In genomic region chr14:64318695-64319094, GRCh38 we compare ENCODE assay signal across 12 cellular contexts. TPM values are rescaled to one million over a fixed set of nuclear protein-coding genes. Genes with fewer than 3 reads are reported as not detected.
DNase-seq lines count a peak whose midpoint lies in the region; ATAC-seq, FAIRE-seq and TF ChIP-seq lines count a peak whose summit lies in the region.
"Not testable (repeated sequence)": the region's sequence is repeated elsewhere in the genome, so short reads cannot be mapped to it uniquely, and the experiment has no call there.
"Had no signal": no experiment of that assay in that cellular context is flagged by ENCODE, and none has a peak within 500 bp of the region (broad histone marks: within the 10 kb centered on the region; RNA-seq: fewer than 3 reads in every experiment).

No MANE protein-coding gene starts in this region.

- not testable (repeated sequence) for H3K79me2 ChIP-seq in HCT116 (ENCODE audit: insufficient read depth, low read length); HepG2 (ENCODE audit: insufficient read depth, low read length)

- intact Hi-C loops in HCT116 (cut with micrococcal nuclease); HepG2 (cut with micrococcal nuclease; ENCODE audit: unreplicated experiment): not testable (repeated sequence)

- H3K4me3 Mint-ChIP-seq in WTC11: not testable (repeated sequence)

- H3K4me1 Mint-ChIP-seq in WTC11: not testable (repeated sequence)

- not testable (repeated sequence) for H3K79me1 ChIP-seq in neuronal stem cell (ENCODE audit: low read depth, low read length)

- H3K9ac ChIP-seq in HCT116 (ENCODE audit: low read length); HepG2 (ENCODE audit: insufficient read depth, low read depth, low read length): not testable (repeated sequence)
- peak overlapping the region; percentile 60 for H3K9ac ChIP-seq in neuronal stem cell (ENCODE audit: low read depth, low read length, poor library complexity)

- H3K4ac ChIP-seq in neuronal stem cell (ENCODE audit: low read length): not testable (repeated sequence)

- in situ Hi-C loops in HepG2 (cut with HindIII; ENCODE audit: extremely low pct_ligation_motif_present, low pct_unique_long_range_greater_than_20kb): not testable (repeated sequence)

- H2AFZ ChIP-seq in HCT116 (ENCODE audit: low read depth, low read length, poor library complexity, severe bottlenecking): peak overlapping the region; percentile 68
- H2AFZ ChIP-seq in HepG2 (ENCODE audit: low read length); neuronal stem cell (ENCODE audit: low read length): not testable (repeated sequence)

- H2BK12ac ChIP-seq in neuronal stem cell (ENCODE audit: low read length): not testable (repeated sequence)

- not testable (repeated sequence) for BruUV-seq in HCT116 (replicated peaks; lab: Mats Ljungman, UMichigan); HepG2 (replicated peaks; lab: Mats Ljungman, UMichigan)

- FAIRE-seq in HTR-8/SVneo (lab: Jason Lieb, UNC): peak; percentile 82
- not testable (repeated sequence) for FAIRE-seq in HepG2 (lab: Jason Lieb, UNC)

- not testable (repeated sequence) for DNase-seq in HCT116 (ENCODE audit: low read depth, low spot score); HTR-8/SVneo (ENCODE audit: insufficient read length, low spot score); WTC11 (ENCODE audit: low spot score); left lobe of liver (ENCODE audit: low spot score); neuronal stem cell (ENCODE audit: low spot score)
- peak; percentile 19 for DNase-seq in HepG2 (ENCODE audit: low spot score)

- H4K8ac ChIP-seq in neuronal stem cell (ENCODE audit: low read depth, low read length): not testable (repeated sequence)

- H3K27ac ChIP-seq in HCT116 (ENCODE audit: low read depth, low read length); HepG2 (ENCODE audit: extremely low read length, insufficient read depth, low read length); neuronal stem cell (replicated peaks; ENCODE audit: low read length): not testable (repeated sequence)

- WGBS in HepG2 (ENCODE audit: low lambda C conversion rate): 0% methylated on average over 1 of the region's 1 CpG
- WGBS in neuronal stem cell (ENCODE audit: extremely low coverage in 2 of 2, insufficient read length in 2 of 2, insufficient replicate concordance in 1 of 2), 2 donors: no CpG with 5 or more reads among the region's 1 CpG

- not testable (repeated sequence) for H3K4me3 ChIP-seq in HCT116 (replicated peaks in 1 of 2; ENCODE audit: low read depth in 1 of 2, low read length in 2 of 2); HepG2 (replicated peaks in 1 of 3; ENCODE audit: insufficient read depth in 1 of 3, low read depth in 2 of 3, low read length in 3 of 3); neuronal stem cell (ENCODE audit: low read length in 2 of 2)

- H3K36me3 Mint-ChIP-seq in WTC11: not testable (repeated sequence)

- H2BK120ac ChIP-seq in neuronal stem cell (ENCODE audit: low read depth, low read length): not testable (repeated sequence)

- ATAC-seq in HCT116, WTC11, HepG2: not testable (repeated sequence)
- ATAC-seq in left lobe of liver: peak; percentile 15

- not testable (repeated sequence) for TF ChIP-seq EP300 in HepG2 (IDR thresholded peaks at IDR 0.05; ENCODE audit: low read depth in 2 of 2, low read length in 2 of 2); HepG2 (CRISPR knock-in tag; IDR thresholded peaks at IDR 0.05; ENCODE audit: borderline replicate concordance)

- H3K14ac ChIP-seq in neuronal stem cell (ENCODE audit: low read length): not testable (repeated sequence)

- not testable (repeated sequence) for H2AK5ac ChIP-seq in neuronal stem cell (ENCODE audit: low read depth, low read length)

- H3K4me1 ChIP-seq in HCT116 (ENCODE audit: control insufficient read depth in 1 of 2, insufficient read depth in 2 of 2, low read length in 2 of 2); HepG2 (ENCODE audit: insufficient read depth, low read length); neuronal stem cell (ENCODE audit: control insufficient read depth in 2 of 2, insufficient read depth in 1 of 2, low read depth in 1 of 2, low read length in 2 of 2): not testable (repeated sequence)

- TF ChIP-seq POLR2A in HCT116 (IDR thresholded peaks at IDR 0.05; ENCODE audit: borderline replicate concordance, extremely low read depth, insufficient read depth, insufficient read length); HepG2 (IDR thresholded peaks at IDR 0.05; ENCODE audit: insufficient read depth in 1 of 2, low read depth in 2 of 2, low read length in 2 of 2): not testable (repeated sequence)

- not testable (repeated sequence) for H3K9me3 ChIP-seq in HCT116 (ENCODE audit: control insufficient read depth in 1 of 2, insufficient read depth in 1 of 2, low read depth in 1 of 2, low read length in 2 of 2); HepG2 (ENCODE audit: low read length); neuronal stem cell (replicated peaks in 1 of 2; ENCODE audit: control insufficient read depth in 2 of 2, insufficient read depth in 1 of 2, low read depth in 1 of 2, low read length in 2 of 2)

- not testable (repeated sequence) for H2BK15ac ChIP-seq in neuronal stem cell (ENCODE audit: low read length)

- not testable (repeated sequence) for H3K23ac ChIP-seq in neuronal stem cell (ENCODE audit: low read depth, low read length, poor library complexity)

- not testable (repeated sequence) for H4K20me1 ChIP-seq in HCT116 (ENCODE audit: insufficient read depth); HepG2 (ENCODE audit: insufficient read depth, low read length)

- not testable (repeated sequence) for TF ChIP-seq RAD21 in HCT116 (IDR thresholded peaks at IDR 0.05; ENCODE audit: low read depth); HepG2 (CRISPR knock-in tag; IDR thresholded peaks at IDR 0.05)

- H3K27me3 Mint-ChIP-seq in WTC11 (ENCODE audit: low read depth): not testable (repeated sequence)

- H3K27me3 ChIP-seq in HCT116 (ENCODE audit: insufficient read depth, low read length); HepG2 (ENCODE audit: control insufficient read depth in 1 of 2, insufficient read depth in 2 of 2, low read length in 2 of 2); neuronal stem cell (ENCODE audit: control insufficient read depth in 3 of 3, insufficient read depth in 3 of 3, low read depth in 1 of 3, low read length in 3 of 3): not testable (repeated sequence)

- H3K9me3 Mint-ChIP-seq in WTC11: not testable (repeated sequence)

- POLR2A ChIA-PET in HCT116 (lab: Charles Lee); WTC11 (lab: Charles Lee); HepG2 (lab: Yijun Ruan, JAX): not testable (repeated sequence)

- H3K9me2 ChIP-seq in HCT116 (ENCODE audit: insufficient read depth): not testable (repeated sequence)

- not testable (repeated sequence) for H3K4me2 ChIP-seq in HCT116 (ENCODE audit: low read length); HepG2 (ENCODE audit: low read depth, low read length); neuronal stem cell (ENCODE audit: insufficient read depth, low read length, poor library complexity, severe bottlenecking)

- H3K36me3 ChIP-seq in HCT116 (ENCODE audit: control insufficient read depth in 1 of 2, insufficient read depth in 2 of 2, low read length in 2 of 2); HepG2 (replicated peaks in 1 of 2; ENCODE audit: control insufficient read depth in 1 of 2, insufficient read depth in 2 of 2, low read length in 2 of 2); neuronal stem cell (replicated peaks in 1 of 2; ENCODE audit: control insufficient read depth in 2 of 2, insufficient read depth in 2 of 2, low read length in 2 of 2): not testable (repeated sequence)

- H4K91ac ChIP-seq in neuronal stem cell (ENCODE audit: low read depth, low read length, poor library complexity): not testable (repeated sequence)

- H3K27ac Mint-ChIP-seq in WTC11: not testable (repeated sequence)

- not testable (repeated sequence) for TF ChIP-seq CTCF in HCT116 (IDR thresholded peaks at IDR 0.05 in 2 of 3, conservative IDR thresholded peaks at IDR 0.05 in 1 of 3; ENCODE audit: borderline replicate concordance in 1 of 3, insufficient read depth in 1 of 3, low read depth in 2 of 3, low read length in 2 of 3); WTC11 (IDR thresholded peaks at IDR 0.05); HepG2 (CRISPR knock-in tag; IDR thresholded peaks at IDR 0.05)

- RAD21 ChIA-PET in HCT116 (lab: Charles Lee; ENCODE audit: low non-redundant PET in 1 of 2, low total read pairs in 2 of 2, uncharacterized antibody in 2 of 2, unreplicated experiment in 2 of 2): not testable (repeated sequence)

- H2BK5ac ChIP-seq in neuronal stem cell (ENCODE audit: low read length): not testable (repeated sequence)

- H3K18ac ChIP-seq in neuronal stem cell (ENCODE audit: low read length): not testable (repeated sequence)

- CTCF ChIA-PET in HCT116 (lab: Charles Lee): interaction anchor here (0.7 kb wide), 1 partner anchor 162 kb away, joined by 3 read pairs; no protein-coding TSS in a partner anchor
- CTCF ChIA-PET in WTC11 (lab: Charles Lee); HepG2 (lab: Yijun Ruan, JAX; ENCODE audit: low intra/inter-chr PET ratio, low total read pairs): not testable (repeated sequence)

RNA-seq across cellular contexts. Expression of gene ESR2, which starts 24.5 kb away (rescaled TPM):
- total RNA-seq in HCT116 (2021; ENCODE audit: unreplicated experiment): 0.32 TPM
- 0.12 and 0.16 TPM in 2 replicates for polyA plus RNA-seq in HCT116 (2012)
- total RNA-seq in WTC11 (2021): 0.23 to 0.50 TPM (median 0.39 TPM) in 3 replicates
- 0.08 TPM for total RNA-seq in left lobe of liver
- total RNA-seq in HepG2 (2016; rRNA removed; fragmentation: Illumina TruSeq; extraction: Trizol): 0.04 TPM in 1 of 2 replicates, not detected in the other
- total RNA-seq in HepG2 (2016; cell fraction: cytosol; rRNA removed; fragmentation: Illumina TruSeq; extraction: Trizol; ENCODE audit: low read depth): not detected in 2 replicates
- not detected in 2 replicates for total RNA-seq in HepG2 (2016; cell fraction: insoluble cytoplasmic fraction; rRNA removed; fragmentation: Illumina TruSeq; extraction: Trizol)
- total RNA-seq in HepG2 (2016; cell fraction: membrane; rRNA removed; fragmentation: Illumina TruSeq; extraction: Trizol): not detected in 2 replicates
- not detected in 2 replicates for total RNA-seq in HepG2 (2016; cell fraction: nucleus; rRNA removed; fragmentation: Illumina TruSeq; extraction: Trizol)
- polyA plus RNA-seq in HepG2 (2011; rRNA removed): 0.01 TPM in 1 of 2 replicates, not detected in the other
- not detected in 2 replicates for polyA plus RNA-seq in HepG2 (2011; cell fraction: cytosol; rRNA removed)
- 0.03 TPM in 1 of 2 replicates, not detected in the other for polyA plus RNA-seq in HepG2 (2011; cell fraction: nucleus; rRNA removed)
- 0.07 and 0.16 TPM in 2 replicates for polyA plus RNA-seq in HepG2 (2012)
- not detected in 2 replicates for polyA plus RNA-seq in HepG2 (2016; cell fraction: cytosol; fragmentation: Illumina TruSeq; extraction: Trizol; ENCODE audit: low read depth)
- polyA plus RNA-seq in HepG2 (2016; cell fraction: insoluble cytoplasmic fraction; fragmentation: Illumina TruSeq; extraction: Trizol; ENCODE audit: low read depth): not detected in 2 replicates
- not detected in 2 replicates for polyA plus RNA-seq in HepG2 (2016; cell fraction: membrane; fragmentation: Illumina TruSeq; extraction: Trizol; ENCODE audit: low read depth)
- not detected in 2 replicates for polyA plus RNA-seq in HepG2 (2016; cell fraction: nucleus; fragmentation: Illumina TruSeq; extraction: Trizol; ENCODE audit: insufficient read depth, low read depth)
- 0.35 TPM in 1 of 2 replicates, not detected in the other for polyA minus RNA-seq in HepG2 (2011; rRNA and poly(A)+ RNA removed; ENCODE audit: low replicate concordance)
- polyA minus RNA-seq in HepG2 (2011; cell fraction: cytosol; rRNA and poly(A)+ RNA removed): not detected in 2 replicates
- not detected in 2 replicates for polyA minus RNA-seq in HepG2 (2011; cell fraction: nucleus; rRNA and poly(A)+ RNA removed)
- 0.08 TPM for polyA plus RNA-seq in neuronal stem cell (2013, experiment 1 of 2)
- 0.15 TPM for polyA plus RNA-seq in neuronal stem cell (2013, experiment 2 of 2)
- total RNA-seq: A172; Calu3; CD4-positive, alpha-beta memory T cell; CD4-positive, CD25-positive, alpha-beta regulatory T cell had no signal
- polyA plus RNA-seq: BJ, CD14-positive monocyte had no signal
